36 cellular contexts compared by ENCODE assay signal in genomic region chr10:83458611-83459010, GRCh38.
"Had no signal": no experiment of that assay in that cellular context is flagged by ENCODE, and none has a peak within 500 bp of the region (broad histone marks: within the 10 kb centered on the region; RNA-seq: fewer than 3 reads in every experiment).

No MANE protein-coding gene starts in this region.

- H3K27ac ChIP-seq: ascending aorta, cardiac muscle cell, WERI-Rb-1 had no signal

- H3K4me1 ChIP-seq: ascending aorta had no signal

- H3K4me3 Mint-ChIP-seq: activated CD4-positive, alpha-beta memory T cell treated with anti-CD3 and anti-CD28 coated beads, Interleukin-2, amount 10 ng/mL, durations not matched to agents 7 days and 5 days; activated CD4-positive, alpha-beta T cell treated with anti-CD3 and anti-CD28 coated beads for 36 hours; activated CD4-positive, alpha-beta T cell treated with anti-CD3 and anti-CD28 coated beads, Interleukin-2, amount 10 ng/mL, durations not matched to agents 7 days and 5 days; activated CD8-positive, alpha-beta memory T cell treated with anti-CD3 and anti-CD28 coated beads, Interleukin-2, amount 10 ng/mL, durations not matched to agents 7 days and 5 days; activated CD8-positive, alpha-beta T cell treated with anti-CD3 and anti-CD28 coated beads, Interleukin-2, amount 10 ng/mL, durations not matched to agents 7 days and 5 days; activated naive CD4-positive, alpha-beta T cell treated with anti-CD3 and anti-CD28 coated beads, Interleukin-2, amount 10 ng/mL, durations not matched to agents 7 days and 5 days; activated naive CD4-positive, alpha-beta T cell treated with anti-CD3 and anti-CD28 coated beads, Interleukin-2, amount 50 U/mL, for 24 hours; activated naive CD8-positive, alpha-beta T cell; activated naive CD8-positive, alpha-beta T cell treated with anti-CD3 and anti-CD28 coated beads, Interleukin-2, amount 10 ng/mL, durations not matched to agents 7 days and 5 days; activated naive CD8-positive, alpha-beta T cell treated with anti-CD3 and anti-CD28 coated beads, Interleukin-2, amount 50 U/mL, for 24 hours; activated T-cell treated with anti-CD3 and anti-CD28 coated beads, Interleukin-2, amount 50 U/mL, for 24 hours; brain; central memory CD8-positive, alpha-beta T cell; T-cell; T-helper 2 cell treated with Interferon-gamma antibody and Interleukin-4, amounts not matched to agents 5 μg/mL and 100 μg/mL, for 36 hours; WTC11 had no signal

- FAIRE-seq: bronchial epithelial cell had no signal

- H3K27me3 Mint-ChIP-seq: activated CD4-positive, alpha-beta memory T cell treated with anti-CD3 and anti-CD28 coated beads, Interleukin-2, amount 10 ng/mL, durations not matched to agents 7 days and 5 days; activated CD4-positive, alpha-beta T cell treated with anti-CD3 and anti-CD28 coated beads for 36 hours; activated CD4-positive, alpha-beta T cell treated with anti-CD3 and anti-CD28 coated beads, Interleukin-2, amount 10 ng/mL, durations not matched to agents 7 days and 5 days; activated CD8-positive, alpha-beta memory T cell treated with anti-CD3 and anti-CD28 coated beads, Interleukin-2, amount 10 ng/mL, durations not matched to agents 7 days and 5 days; activated naive CD4-positive, alpha-beta T cell treated with anti-CD3 and anti-CD28 coated beads, Interleukin-2, amount 10 ng/mL, durations not matched to agents 7 days and 5 days; activated naive CD4-positive, alpha-beta T cell treated with anti-CD3 and anti-CD28 coated beads, Interleukin-2, amount 50 U/mL, for 24 hours; activated naive CD8-positive, alpha-beta T cell; activated naive CD8-positive, alpha-beta T cell treated with anti-CD3 and anti-CD28 coated beads, Interleukin-2, amount 10 ng/mL, durations not matched to agents 7 days and 5 days; activated naive CD8-positive, alpha-beta T cell treated with anti-CD3 and anti-CD28 coated beads, Interleukin-2, amount 50 U/mL, for 24 hours; activated T-cell treated with anti-CD3 and anti-CD28 coated beads, Interleukin-2, amount 50 U/mL, for 24 hours; brain; central memory CD8-positive, alpha-beta T cell; T-cell had no signal

- H3K27me3 ChIP-seq: ascending aorta, cardiac muscle cell had no signal

- ATAC-seq: activated CD4-positive, alpha-beta T cell treated with anti-CD3 and anti-CD28 coated beads for 36 hours; activated CD4-positive, CD25-positive, alpha-beta regulatory T cell treated with anti-CD3 and anti-CD28 coated beads, Interleukin-2, amount 50 U/mL, for 24 hours; activated CD8-positive, alpha-beta memory T cell treated with anti-CD3 and anti-CD28 coated beads, Interleukin-2, amount 10 ng/mL, durations not matched to agents 7 days and 5 days; activated CD8-positive, alpha-beta T cell treated with anti-CD3 and anti-CD28 coated beads, Interleukin-2, amount 10 ng/mL, durations not matched to agents 7 days and 5 days; activated naive CD8-positive, alpha-beta T cell treated with anti-CD3 and anti-CD28 coated beads, Interleukin-2, amount 50 U/mL, for 24 hours; T-cell; WTC11 had no signal

- H3K4me3 ChIP-seq: ascending aorta, cardiac muscle cell had no signal

- H3K36me3 Mint-ChIP-seq: activated CD8-positive, alpha-beta memory T cell treated with anti-CD3 and anti-CD28 coated beads, Interleukin-2, amount 10 ng/mL, durations not matched to agents 7 days and 5 days; activated naive CD4-positive, alpha-beta T cell treated with anti-CD3 and anti-CD28 coated beads, Interleukin-2, amount 10 ng/mL, durations not matched to agents 7 days and 5 days; activated naive CD4-positive, alpha-beta T cell treated with anti-CD3 and anti-CD28 coated beads, Interleukin-2, amount 50 U/mL, for 24 hours; activated naive CD8-positive, alpha-beta T cell; activated naive CD8-positive, alpha-beta T cell treated with anti-CD3 and anti-CD28 coated beads, Interleukin-2, amount 10 ng/mL, durations not matched to agents 7 days and 5 days; brain; T-cell had no signal

- H3K4me1 Mint-ChIP-seq: activated CD4-positive, alpha-beta memory T cell treated with anti-CD3 and anti-CD28 coated beads, Interleukin-2, amount 10 ng/mL, durations not matched to agents 7 days and 5 days; activated CD4-positive, alpha-beta T cell treated with anti-CD3 and anti-CD28 coated beads for 36 hours; activated CD4-positive, alpha-beta T cell treated with anti-CD3 and anti-CD28 coated beads, Interleukin-2, amount 10 ng/mL, durations not matched to agents 7 days and 5 days; activated CD8-positive, alpha-beta memory T cell treated with anti-CD3 and anti-CD28 coated beads, Interleukin-2, amount 10 ng/mL, durations not matched to agents 7 days and 5 days; activated naive CD4-positive, alpha-beta T cell treated with anti-CD3 and anti-CD28 coated beads, Interleukin-2, amount 10 ng/mL, durations not matched to agents 7 days and 5 days; activated naive CD4-positive, alpha-beta T cell treated with anti-CD3 and anti-CD28 coated beads, Interleukin-2, amount 50 U/mL, for 24 hours; activated naive CD8-positive, alpha-beta T cell treated with anti-CD3 and anti-CD28 coated beads, Interleukin-2, amount 10 ng/mL, durations not matched to agents 7 days and 5 days; activated naive CD8-positive, alpha-beta T cell treated with anti-CD3 and anti-CD28 coated beads, Interleukin-2, amount 50 U/mL, for 24 hours; brain; central memory CD8-positive, alpha-beta T cell; T-cell; WTC11 had no signal

- H3K9me3 ChIP-seq: ascending aorta had no signal

- DNase-seq: activated CD4-positive, alpha-beta memory T cell treated with anti-CD3 and anti-CD28 coated beads, Interleukin-2, amount 10 ng/mL, durations not matched to agents 7 days and 5 days; activated CD4-positive, alpha-beta T cell treated with anti-CD3 and anti-CD28 coated beads for 1 hour; activated CD4-positive, alpha-beta T cell treated with anti-CD3 and anti-CD28 coated beads for 36 hours; activated CD4-positive, alpha-beta T cell treated with anti-CD3 and anti-CD28 coated beads for 48 hours; activated CD4-positive, alpha-beta T cell treated with anti-CD3 and anti-CD28 coated beads, Interleukin-2, amount 10 ng/mL, durations not matched to agents 7 days and 5 days; activated CD4-positive, alpha-beta T cell treated with anti-CD3 and anti-CD28 coated beads, Interleukin-2, amount 50 U/mL, for 48 hours; activated CD4-positive, CD25-positive, alpha-beta regulatory T cell; activated CD8-positive, alpha-beta memory T cell treated with anti-CD3 and anti-CD28 coated beads for 24 hours; activated CD8-positive, alpha-beta memory T cell treated with anti-CD3 and anti-CD28 coated beads, Interleukin-2, amount 10 ng/mL, durations not matched to agents 7 days and 5 days; activated CD8-positive, alpha-beta memory T cell treated with anti-CD3 and anti-CD28 coated beads, Interleukin-2, amount 50 U/mL, for 48 hours; activated CD8-positive, alpha-beta T cell treated with anti-CD3 and anti-CD28 coated beads, Interleukin-2, amount 10 ng/mL, durations not matched to agents 7 days and 5 days; activated effector memory CD4-positive, alpha-beta T cell treated with Interleukin-2 at 50 U/mL for 16 hours; activated gamma-delta T cell; activated naive CD4-positive, alpha-beta T cell treated with anti-CD3 and anti-CD28 coated beads, Interleukin-2, amount 10 ng/mL, durations not matched to agents 7 days and 5 days; activated naive CD4-positive, alpha-beta T cell treated with Interleukin-2 at 50 U/mL for 16 hours; activated naive CD8-positive, alpha-beta T cell treated with anti-CD3 and anti-CD28 coated beads, Interleukin-2, amount 10 ng/mL, durations not matched to agents 7 days and 5 days; activated naive CD8-positive, alpha-beta T cell treated with anti-CD3 and anti-CD28 coated beads, Interleukin-2, amount 50 U/mL, for 24 hours; activated T-cell treated with anti-CD3 and anti-CD28 coated beads, Interleukin-2, amount 50 U/mL, for 24 hours; activated T-cell treated with anti-CD3 and anti-CD28 coated beads, Interleukin-2, amount 50 U/mL, for 48 hours; caudate nucleus; cerebellar nuclear complex; T-cell; T-helper 2 cell; T-helper 9 cell; WERI-Rb-1 had no signal

- H3K27ac Mint-ChIP-seq: activated CD4-positive, alpha-beta memory T cell treated with anti-CD3 and anti-CD28 coated beads, Interleukin-2, amount 10 ng/mL, durations not matched to agents 7 days and 5 days; activated CD4-positive, alpha-beta T cell treated with anti-CD3 and anti-CD28 coated beads for 36 hours; activated CD4-positive, alpha-beta T cell treated with anti-CD3 and anti-CD28 coated beads, Interleukin-2, amount 10 ng/mL, durations not matched to agents 7 days and 5 days; activated CD8-positive, alpha-beta memory T cell treated with anti-CD3 and anti-CD28 coated beads, Interleukin-2, amount 10 ng/mL, durations not matched to agents 7 days and 5 days; activated CD8-positive, alpha-beta T cell treated with anti-CD3 and anti-CD28 coated beads, Interleukin-2, amount 10 ng/mL, durations not matched to agents 7 days and 5 days; activated naive CD4-positive, alpha-beta T cell treated with anti-CD3 and anti-CD28 coated beads, Interleukin-2, amount 10 ng/mL, durations not matched to agents 7 days and 5 days; activated naive CD4-positive, alpha-beta T cell treated with anti-CD3 and anti-CD28 coated beads, Interleukin-2, amount 50 U/mL, for 24 hours; activated naive CD8-positive, alpha-beta T cell; activated naive CD8-positive, alpha-beta T cell treated with anti-CD3 and anti-CD28 coated beads, Interleukin-2, amount 10 ng/mL, durations not matched to agents 7 days and 5 days; activated naive CD8-positive, alpha-beta T cell treated with anti-CD3 and anti-CD28 coated beads, Interleukin-2, amount 50 U/mL, for 24 hours; activated T-cell treated with anti-CD3 and anti-CD28 coated beads, Interleukin-2, amount 50 U/mL, for 24 hours; activated T-helper 2 cell treated with anti-CD3 and anti-CD28 coated beads, Interferon-gamma antibody, Interleukin-2, Interleukin-4, amounts not matched to agents 10 μg/mL and 5 μg/mL and 100 μg/mL, durations not matched to agents 14 hours and 24 hours and 36 hours; brain; T-cell; T-helper 2 cell treated with Interferon-gamma antibody and Interleukin-4, amounts not matched to agents 5 μg/mL and 100 μg/mL, for 36 hours; WTC11 had no signal

- H3K36me3 ChIP-seq: ascending aorta, cardiac muscle cell, WERI-Rb-1 had no signal
